Comparison of ENCODE assay signal across 6 cellular contexts in the genomic region with DNA sequence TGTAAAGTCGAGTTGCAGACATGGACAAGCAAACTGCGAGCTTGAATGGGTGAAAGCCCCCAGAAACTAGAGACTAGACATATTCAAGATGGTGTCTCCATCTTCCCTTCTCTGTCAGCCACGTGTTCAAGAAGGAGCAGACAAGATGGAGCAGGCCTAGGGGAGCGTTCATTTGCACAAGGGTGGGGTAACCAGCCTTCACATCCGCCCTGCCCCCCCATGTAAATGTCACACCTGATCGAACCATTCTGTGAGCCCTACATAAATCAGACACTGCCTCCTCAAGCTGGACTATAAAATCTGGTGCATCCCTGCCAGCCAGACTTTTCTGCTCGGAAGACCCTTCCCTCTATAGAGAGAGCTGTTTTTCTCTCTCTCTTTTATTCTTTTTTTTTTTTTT.
"Had no signal": no experiment of that assay in that cellular context is flagged by ENCODE, and none has a peak within 500 bp of the region (broad histone marks: within the 10 kb centered on the region; RNA-seq: fewer than 3 reads in every experiment).

No MANE protein-coding gene starts in this region.

- ATAC-seq: HepG2, K562 had no signal

- DNase-seq: IMR-90, KBM-7, KG1 had no signal

- H3K4me3 Mint-ChIP-seq: IgD-negative memory B cell had no signal

- H3K9me3 Mint-ChIP-seq: IgD-negative memory B cell had no signal
